8 cellular contexts compared by ENCODE assay signal in genomic region chr7:92588561-92588960, GRCh38. TPM values are rescaled to one million over a fixed set of nuclear protein-coding genes. Genes with fewer than 3 reads are reported as not detected.
DNase-seq lines count a peak whose midpoint lies in the region; ATAC-seq, FAIRE-seq and TF ChIP-seq lines count a peak whose summit lies in the region.

No MANE protein-coding gene starts in this region.

- CTCF ChIA-PET in A549 (lab: Yijun Ruan, JAX): interaction anchor here (1.2 to 6.1 kb wide), 4 partner anchors 14 to 24 kb away, joined by 5 to 42 read pairs (median 20); no protein-coding TSS in a partner anchor

- no peak for TF ChIP-seq EP300 in A549 (IDR thresholded peaks at IDR 0.05)

- 86% methylated on average over 9 of the region's 9 CpGs for WGBS in A549 (ENCODE audit: missing lambda C conversion rate)
- 79% methylated on average over 9 of the region's 9 CpGs for WGBS in right cardiac atrium

- no peaks in the 10 kb centered on the region for H3K9me3 ChIP-seq in A549
- no peaks in the 10 kb centered on the region for H3K9me3 ChIP-seq in iPS-18c (ENCODE audit: control insufficient read depth, insufficient read depth, low read length)
- no peaks in the 10 kb centered on the region for H3K9me3 ChIP-seq in right cardiac atrium (ENCODE audit: control insufficient read depth, low read length)

- peaks cover 68% of the 10 kb centered on the region for H3K4me1 Mint-ChIP-seq in activated T-cell treated with anti-CD3 and anti-CD28 coated beads, Interleukin-2, amount 50 U/mL, for 72 hours (ENCODE audit: low read depth)

- no peak for TF ChIP-seq RAD21 in A549 (conservative IDR thresholded peaks at IDR 0.05 in 1 of 2, IDR thresholded peaks at IDR 0.05 in 1 of 2)

- ATAC-seq in A549 (no peak), GM18873 (IDR thresholded peaks at IDR 0.05; ENCODE audit: low FRiP score, unreplicated experiment) (no peak), right cardiac atrium (no peak)
- no peak for ATAC-seq in activated T-cell treated with anti-CD3 and anti-CD28 coated beads, Interleukin-2, amount 50 U/mL, for 72 hours (replicated peaks in 1 of 2)

- peak overlapping the region; percentile 91 to 99 for H3K4me3 Mint-ChIP-seq in activated T-cell treated with anti-CD3 and anti-CD28 coated beads, Interleukin-2, amount 50 U/mL, for 72 hours

- no peak for TF ChIP-seq CTCF in A549 (IDR thresholded peaks at IDR 0.05)
- TF ChIP-seq CTCF in HL-60 (IDR thresholded peaks at IDR 0.05; ENCODE audit: insufficient read depth, low read length): no peak

- no peak for TF ChIP-seq POLR2A in A549 (IDR thresholded peaks at IDR 0.05; ENCODE audit: low read length)

- H3K4me1 ChIP-seq in A549 (peaks cover 38% of the 10 kb centered on the region), right cardiac atrium (ENCODE audit: control insufficient read depth, insufficient read depth, low read length) (peaks cover 10% of the 10 kb centered on the region)

- peaks cover 16% of the 10 kb centered on the region for H3K27me3 Mint-ChIP-seq in activated T-cell treated with anti-CD3 and anti-CD28 coated beads, Interleukin-2, amount 50 U/mL, for 72 hours (ENCODE audit: low read depth)

- POLR2A ChIA-PET in A549 (lab: Yijun Ruan, JAX): interaction anchor here (1.6 kb wide), 1 partner anchor 60 kb away, joined by 5 read pairs; the partner anchor contains the start of genes PEX1 and RBM48

- H3K9me3 Mint-ChIP-seq in activated T-cell treated with anti-CD3 and anti-CD28 coated beads, Interleukin-2, amount 50 U/mL, for 72 hours: no peaks in the 10 kb centered on the region

- peaks cover 9 to 17% of the 10 kb centered on the region in 2 donors for H3K36me3 Mint-ChIP-seq in activated T-cell treated with anti-CD3 and anti-CD28 coated beads, Interleukin-2, amount 50 U/mL, for 72 hours (ENCODE audit: insufficient read depth in 2 of 2)

- H3K27me3 ChIP-seq in HL-60 (ENCODE audit: insufficient read depth, poor library complexity, severe bottlenecking) (no peaks in the 10 kb centered on the region), right cardiac atrium (ENCODE audit: control insufficient read depth, insufficient read depth) (no peaks in the 10 kb centered on the region)

- DNase-seq in A549 (ENCODE audit: low read depth in 1 of 2, low spot score in 1 of 2) (peak in 1 of 2 experiments; percentile 26), HL-60 (ENCODE audit: low read depth in 1 of 2, low spot score in 1 of 2) (peak; percentile 72 to 90), NCI-H1092 treated with DMSO at 0.1 percent for 48 hours (lab: John Stamatoyannopoulos, UW) (no peak), NCI-H2171 (lab: John Stamatoyannopoulos, UW) (no peak), right cardiac atrium (no peak)
- peak; percentile 28 for DNase-seq in activated T-cell treated with anti-CD3 and anti-CD28 coated beads, Interleukin-2, amount 50 U/mL, for 72 hours

- FAIRE-seq in A549 (lab: Jason Lieb, UNC): no peak

- H3K4me2 ChIP-seq in A549: peak overlapping the region; percentile 87

- H3K4me3 ChIP-seq in A549: peak overlapping the region; percentile 82
- peak overlapping the region; percentile 88 for H3K4me3 ChIP-seq in HL-60 (replicated peaks; ENCODE audit: insufficient read depth, low read length)
- peak overlapping the region; percentile 95; the same call in 1 of the 2 replicates for H3K4me3 ChIP-seq in iPS-18c (ENCODE audit: insufficient read depth, low read depth, low read length)
- no peak overlapping the region for H3K4me3 ChIP-seq in right cardiac atrium (ENCODE audit: low read length)

- H3K27ac ChIP-seq in A549 (peak overlapping the region in 1 of 2 experiments; percentile 99; a peak in 2 of 6 replicates), HL-60 (replicated peaks) (peak overlapping the region; percentile 93), right cardiac atrium (ENCODE audit: low read length) (no peak overlapping the region)

- intact Hi-C loops in right cardiac atrium (cut with DNase I): no loop called here

- H3K27ac Mint-ChIP-seq in activated T-cell treated with anti-CD3 and anti-CD28 coated beads, Interleukin-2, amount 50 U/mL, for 72 hours: peak overlapping the region; percentile 98

TF ChIP-seq in A549, 52 proteins besides CTCF, POLR2A, EP300 and RAD21 (continues in another document):
- TF ChIP-seq ESRRA (IDR thresholded peaks at IDR 0.05; ENCODE audit: borderline replicate concordance, low read length) (no peak), PBX3 (IDR thresholded peaks at IDR 0.05) (no peak), SMC3 (IDR thresholded peaks at IDR 0.05) (no peak), HEYL (CRISPR knock-in tag; IDR thresholded peaks at IDR 0.05) (no peak), EHF (CRISPR knock-in tag; IDR thresholded peaks at IDR 0.05) (no peak), EHMT2 (IDR thresholded peaks at IDR 0.05; ENCODE audit: low read depth) (no peak), RFX5 (IDR thresholded peaks at IDR 0.05) (no peak), RCOR1 (IDR thresholded peaks at IDR 0.05; ENCODE audit: low read depth, low read length) (no peak), MAFK (IDR thresholded peaks at IDR 0.05; ENCODE audit: partially characterized antibody) (no peak), REST (IDR thresholded peaks at IDR 0.05) (no peak), TP53 (CRISPR knock-in tag; IDR thresholded peaks at IDR 0.05) (no peak), HMGXB4 (CRISPR knock-in tag; IDR thresholded peaks at IDR 0.05; ENCODE audit: borderline replicate concordance) (no peak), KDM5A (IDR thresholded peaks at IDR 0.05) (no peak), KDM1A (IDR thresholded peaks at IDR 0.05; ENCODE audit: low read depth) (no peak), PHF8 (IDR thresholded peaks at IDR 0.05; ENCODE audit: borderline replicate concordance, low read depth) (no peak)

RNA-seq across cellular contexts. Expression of gene FAM133B, which starts 1.6 kb away (rescaled TPM):
- polyA plus RNA-seq in A549 (2011; rRNA removed) (18.3 and 33.6 TPM in 2 replicates), A549 (2017; fragmentation: RNase III; extraction: RNeasy Plus Mini Kit Qiagen cat#74134 plus additional on column Dnase treatment) (25.6 to 29.3 TPM (median 26.7 TPM) in 3 replicates), right cardiac atrium (16.6 TPM)
- polyA plus RNA-seq in A549 (2012; cell fraction: cytosol; rRNA removed): 6.2 and 7.9 TPM in 2 replicates
- 5.8 and 12.2 TPM in 2 replicates for polyA plus RNA-seq in A549 (2012; cell fraction: nucleus; rRNA removed)
- 12.2 and 13.2 TPM in 2 replicates for polyA minus RNA-seq in A549 (2011; rRNA and poly(A)+ RNA removed)
- total RNA-seq in activated T-cell treated with anti-CD3 and anti-CD28 coated beads, Interleukin-2, amount 50 U/mL, for 72 hours: 10 to 100 TPM; 30.3 to 35.7 TPM
- total RNA-seq in right cardiac atrium: 10 to 100 TPM; 13.2 to 18.1 (median 15.2) TPM

RNA-seq across cellular contexts. Expression of gene RBM48, which starts 60.0 kb away (rescaled TPM):
- polyA plus RNA-seq in A549 (2011; rRNA removed) (6.5 and 7.0 TPM in 2 replicates), A549 (2017; fragmentation: RNase III; extraction: RNeasy Plus Mini Kit Qiagen cat#74134 plus additional on column Dnase treatment) (7.1 to 8.1 TPM (median 7.9 TPM) in 3 replicates), right cardiac atrium (10.1 TPM)
- polyA plus RNA-seq in A549 (2012; cell fraction: cytosol; rRNA removed): 1.9 and 2.6 TPM in 2 replicates
- polyA plus RNA-seq in A549 (2012; cell fraction: nucleus; rRNA removed): 2.8 and 7.4 TPM in 2 replicates
- polyA minus RNA-seq in A549 (2011; rRNA and poly(A)+ RNA removed): 7.7 and 7.9 TPM in 2 replicates
- total RNA-seq in activated T-cell treated with anti-CD3 and anti-CD28 coated beads, Interleukin-2, amount 50 U/mL, for 72 hours: 10 to 100 TPM; 13.5 to 16.1 TPM
- 10 to 100 TPM in 3 of 4 donors, 1 to 10 TPM in 1; 9.1 to 14.8 (median 11.8) TPM for total RNA-seq in right cardiac atrium

Comparison
In these comparisons a context has a peak if more than half of its experiments do, and no peak if none do; other contexts are left out.
1. DNase-seq: peak in HL-60 (2 of 2) and activated T-cell treated with anti-CD3 and anti-CD28 coated beads, Interleukin-2, amount 50 U/mL, for 72 hours (2 of 2); none in NCI-H1092 treated with DMSO at 0.1 percent for 48 hours (single experiment), NCI-H2171 (single experiment) and right cardiac atrium (0 of 3).